26 cellular contexts compared by ENCODE assay signal in the genomic region with DNA sequence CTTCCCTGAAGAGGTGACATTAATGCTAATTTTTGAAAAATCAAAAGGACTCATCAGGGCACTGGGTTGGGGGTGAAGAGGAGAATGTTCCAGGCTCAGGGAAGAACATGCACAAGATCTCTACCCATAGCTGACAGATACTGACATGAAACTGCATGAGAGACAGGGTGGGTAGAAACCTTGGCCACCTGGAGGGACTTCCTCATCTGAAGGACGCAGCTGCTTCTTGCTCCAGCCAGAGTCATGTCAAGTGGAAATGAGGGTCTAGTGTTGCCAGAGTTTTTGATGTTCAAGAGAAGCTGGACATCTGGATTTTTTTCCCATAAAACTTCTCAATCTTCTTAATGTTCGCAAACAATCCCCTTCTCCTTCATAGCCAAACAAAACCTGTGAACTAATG. TPM values are rescaled to one million over a fixed set of nuclear protein-coding genes. Genes with fewer than 3 reads are reported as not detected.
"Had no signal": no experiment of that assay in that cellular context is flagged by ENCODE, and none has a peak within 500 bp of the region (broad histone marks: within the 10 kb centered on the region; RNA-seq: fewer than 3 reads in every experiment).

No MANE protein-coding gene starts in this region.

- H3K4me1 Mint-ChIP-seq: activated naive CD4-positive, alpha-beta T cell treated with anti-CD3 and anti-CD28 coated beads, Interleukin-2, amount 50 U/mL, for 24 hours; central memory CD8-positive, alpha-beta T cell; immature natural killer cell; natural killer cell had no signal

- H3K9me3 ChIP-seq: ovary, psoas muscle, upper lobe of left lung had no signal

- H3K27ac ChIP-seq: hepatocyte, left ventricle myocardium inferior, ovary, psoas muscle, right atrium auricular region, upper lobe of left lung had no signal

- H3K27me3 Mint-ChIP-seq: activated naive CD4-positive, alpha-beta T cell treated with anti-CD3 and anti-CD28 coated beads, Interleukin-2, amount 50 U/mL, for 24 hours; brain; central memory CD8-positive, alpha-beta T cell had no signal

- H3K36me3 ChIP-seq: left ventricle myocardium inferior, ovary, right atrium auricular region, thoracic aorta, upper lobe of left lung had no signal

- ATAC-seq: activated T-cell treated with anti-CD3 and anti-CD28 coated beads, Interleukin-2, amount 50 U/mL, for 72 hours; natural killer cell; psoas muscle had no signal

- H3K27me3 ChIP-seq: hepatocyte, ovary, right atrium auricular region, upper lobe of left lung had no signal

- H3K36me3 Mint-ChIP-seq: activated naive CD4-positive, alpha-beta T cell treated with anti-CD3 and anti-CD28 coated beads, Interleukin-2, amount 50 U/mL, for 24 hours; immature natural killer cell had no signal

- H3K27ac Mint-ChIP-seq: activated B cell treated with CpG ODN at 0.5 μM for 24 hours; activated CD4-positive, alpha-beta memory T cell treated with anti-CD3 and anti-CD28 coated beads for 36 hours; activated naive CD4-positive, alpha-beta T cell treated with anti-CD3 and anti-CD28 coated beads, Interleukin-2, amount 50 U/mL, for 24 hours; activated T-cell treated with anti-CD3 and anti-CD28 coated beads, Interleukin-2, amount 50 U/mL, for 72 hours; brain; immature natural killer cell; natural killer cell; T-helper 1 cell treated with Interleukin-12 subunit alpha and Interleukin-12 subunit beta and Interleukin-4 antibody, amounts not matched to agents 30 μg/mL and 1 μg/mL, for 36 hours had no signal

- H3K4me3 ChIP-seq: hepatocyte, left ventricle myocardium inferior, ovary, psoas muscle, right atrium auricular region, thoracic aorta, upper lobe of left lung had no signal

- DNase-seq: activated B cell treated with CpG ODN at 0.5 μM for 24 hours; activated CD4-positive, alpha-beta memory T cell treated with anti-CD3 and anti-CD28 coated beads for 36 hours; activated CD4-positive, alpha-beta T cell treated with anti-CD3 and anti-CD28 coated beads for 4 hours; activated gamma-delta T cell treated with Interleukin-2 at 50 U/mL for 16 hours; activated T-cell treated with anti-CD3 and anti-CD28 coated beads, Interleukin-2, amount 50 U/mL, for 72 hours; anterior cingulate cortex; effector memory CD4-positive, alpha-beta T cell; foreskin melanocyte; immature natural killer cell; kidney glomerular epithelial cell; left ventricle myocardium inferior; midbrain; natural killer cell; ovary; stimulated activated CD4-positive, alpha-beta T cell treated with anti-CD3 and anti-CD28 coated beads, Interleukin-4, amount 100 ng/mL, for 24 hours; stimulated activated naive CD4-positive, alpha-beta T cell treated with Interleukin-2 at 50 U/mL for 16 hours; T1000 had no signal

- H2AFZ ChIP-seq: hepatocyte had no signal

- H3K4me3 Mint-ChIP-seq: activated B cell treated with CpG ODN at 0.5 μM for 24 hours; activated CD4-positive, alpha-beta memory T cell treated with anti-CD3 and anti-CD28 coated beads for 36 hours; activated naive CD4-positive, alpha-beta T cell treated with anti-CD3 and anti-CD28 coated beads, Interleukin-2, amount 50 U/mL, for 24 hours; activated T-cell treated with anti-CD3 and anti-CD28 coated beads, Interleukin-2, amount 50 U/mL, for 72 hours; brain; central memory CD8-positive, alpha-beta T cell; immature natural killer cell; natural killer cell; T-helper 1 cell treated with Interleukin-12 subunit alpha and Interleukin-12 subunit beta and Interleukin-4 antibody, amounts not matched to agents 30 μg/mL and 1 μg/mL, for 36 hours had no signal

- H3K79me2 ChIP-seq: hepatocyte had no signal

- H3K9me3 Mint-ChIP-seq: activated naive CD4-positive, alpha-beta T cell treated with anti-CD3 and anti-CD28 coated beads, Interleukin-2, amount 50 U/mL, for 24 hours; central memory CD8-positive, alpha-beta T cell; natural killer cell had no signal

- H3K4me2 ChIP-seq: hepatocyte had no signal

RNA-seq across cellular contexts. Expression of a gene that starts 29.7 kb away (rescaled TPM):
- total RNA-seq: activated B cell treated with CpG ODN at 0.5 μM for 24 hours, natural killer cell had no signal
- polyA plus RNA-seq: immature natural killer cell had no signal
